Comparison of ENCODE assay signal across 18 cellular contexts in the genomic region with DNA sequence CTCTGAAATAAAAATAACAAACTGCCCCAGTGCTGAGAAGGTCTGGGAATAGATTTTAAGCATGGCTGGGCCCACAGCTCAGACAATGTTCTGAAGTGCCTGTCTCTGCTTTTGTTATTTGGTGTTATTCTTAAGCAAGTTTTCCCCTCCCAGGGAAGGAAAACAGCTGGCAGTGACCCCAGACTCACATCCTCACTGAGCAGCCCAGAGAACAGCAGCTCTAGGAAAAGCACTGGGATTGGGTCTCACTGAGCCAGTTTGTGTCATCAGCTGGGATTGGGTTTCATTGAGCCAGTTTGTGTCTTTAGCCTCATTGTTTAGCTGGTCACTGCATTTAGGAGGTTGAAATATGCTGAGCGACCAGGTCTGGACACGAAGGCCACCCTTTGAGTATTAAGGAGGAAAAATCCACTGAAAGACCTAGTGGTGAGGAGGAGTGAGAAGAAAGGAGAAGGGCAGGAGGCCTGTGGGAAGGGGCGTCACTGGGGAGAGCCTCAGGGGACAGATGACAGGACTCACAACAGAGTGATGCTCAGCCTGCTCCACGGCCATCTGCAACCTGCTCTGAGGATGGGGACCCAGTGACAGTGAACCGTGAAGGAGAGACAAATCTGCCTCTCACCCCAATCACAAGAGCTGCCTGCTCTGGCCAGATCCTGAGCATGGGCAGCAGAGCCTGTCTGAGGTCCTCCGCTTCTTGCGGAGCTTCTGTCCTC.
DNase-seq lines count a peak whose midpoint lies in the region; ATAC-seq lines count a peak whose summit lies in the region.
"Had no signal": no experiment of that assay in that cellular context is flagged by ENCODE, and none has a peak within 500 bp of the region (broad histone marks: within the 10 kb centered on the region; RNA-seq: fewer than 3 reads in every experiment).

No MANE protein-coding gene starts in this region.

- no peak overlapping the region for H3K4me2 ChIP-seq in GM23248 (ENCODE audit: unreplicated experiment)
- H3K4me2 ChIP-seq: A549 had no signal

- no peak overlapping the region for H3K27ac Mint-ChIP-seq in activated CD8-positive, alpha-beta memory T cell treated with anti-CD3 and anti-CD28 coated beads, Interleukin-2, amount 10 ng/mL, durations not matched to agents 7 days and 5 days
- H3K27ac Mint-ChIP-seq: CD8-positive, alpha-beta T cell; memory B cell; stimulated activated effector memory CD8-positive, alpha-beta T cell treated with anti-CD3 and anti-CD28 coated beads, Interleukin-12 subunit alpha, Interleukin-12 subunit beta, amount 100 ng/mL, for 72 hours had no signal

- no peaks in the 10 kb centered on the region for H4K20me1 ChIP-seq in GM23248 (ENCODE audit: insufficient read depth)

- 90 to 93% methylated on average over 7 of the region's 7 CpGs for WGBS in GM23248 (ENCODE audit: low coverage in 1 of 2, low lambda C conversion rate in 2 of 2, missing lambda C conversion rate in 2 of 2), 2 experiments

- peaks cover 4% of the 10 kb centered on the region for H3K36me3 Mint-ChIP-seq in activated CD8-positive, alpha-beta memory T cell treated with anti-CD3 and anti-CD28 coated beads, Interleukin-2, amount 10 ng/mL, durations not matched to agents 7 days and 5 days
- H3K36me3 Mint-ChIP-seq: CD8-positive, alpha-beta T cell; memory B cell; stimulated activated effector memory CD8-positive, alpha-beta T cell treated with anti-CD3 and anti-CD28 coated beads, Interleukin-12 subunit alpha, Interleukin-12 subunit beta, amount 100 ng/mL, for 72 hours had no signal

- H2AFZ ChIP-seq in GM23248: no peak overlapping the region

- H3K9ac ChIP-seq in GM23248: no peak overlapping the region

- H3K27me3 Mint-ChIP-seq in activated CD8-positive, alpha-beta memory T cell treated with anti-CD3 and anti-CD28 coated beads, Interleukin-2, amount 10 ng/mL, durations not matched to agents 7 days and 5 days: no peaks in the 10 kb centered on the region
- H3K27me3 Mint-ChIP-seq: central memory CD8-positive, alpha-beta T cell; memory B cell had no signal

- H3K4me3 Mint-ChIP-seq in activated CD8-positive, alpha-beta memory T cell treated with anti-CD3 and anti-CD28 coated beads, Interleukin-2, amount 10 ng/mL, durations not matched to agents 7 days and 5 days: no peak overlapping the region
- H3K4me3 Mint-ChIP-seq: CD8-positive, alpha-beta T cell; central memory CD8-positive, alpha-beta T cell; memory B cell; stimulated activated effector memory CD8-positive, alpha-beta T cell treated with anti-CD3 and anti-CD28 coated beads, Interleukin-12 subunit alpha, Interleukin-12 subunit beta, amount 100 ng/mL, for 72 hours had no signal

- H3K9me2 ChIP-seq in GM23248 (ENCODE audit: insufficient read depth): no peaks in the 10 kb centered on the region

- H3K27ac ChIP-seq in SJCRH30: peak overlapping the region; percentile 88
- no peak overlapping the region for H3K27ac ChIP-seq in GM23248
- H3K27ac ChIP-seq: epithelial cell of prostate had no signal

- CTCF ChIA-PET in activated CD8-positive, alpha-beta memory T cell treated with anti-CD3 and anti-CD28 coated beads, Interleukin-2, amount 10 ng/mL, durations not matched to agents 7 days and 5 days (lab: Charles Lee): interaction anchor here (0.9 to 2.0 kb wide), 4 partner anchors 9 to 427 kb away, joined by 3 to 8 read pairs (median 4); no protein-coding TSS in a partner anchor

- peak; percentile 31 for ATAC-seq in activated CD8-positive, alpha-beta memory T cell treated with anti-CD3 and anti-CD28 coated beads, Interleukin-2, amount 10 ng/mL, durations not matched to agents 7 days and 5 days
- ATAC-seq in left lobe of liver (no peak), GM18909 (IDR thresholded peaks at IDR 0.05; ENCODE audit: poor library complexity, unreplicated experiment) (no peak)
- ATAC-seq: A549; CD8-positive, alpha-beta T cell; stimulated activated effector memory CD8-positive, alpha-beta T cell treated with anti-CD3 and anti-CD28 coated beads, Interleukin-12 subunit alpha, Interleukin-12 subunit beta, amount 100 ng/mL, for 72 hours had no signal

- peaks cover 8% of the 10 kb centered on the region for H3K9me3 Mint-ChIP-seq in activated CD8-positive, alpha-beta memory T cell treated with anti-CD3 and anti-CD28 coated beads, Interleukin-2, amount 10 ng/mL, durations not matched to agents 7 days and 5 days (ENCODE audit: low read depth)
- H3K9me3 Mint-ChIP-seq: central memory CD8-positive, alpha-beta T cell; memory B cell had no signal

- H3K4me3 ChIP-seq in SJCRH30 (no peak overlapping the region), GM23248 (no peak overlapping the region)
- H3K4me3 ChIP-seq: A549 had no signal

- in situ Hi-C loops in GM23248 (cut with MboI): no loop called here

- H3K4me1 Mint-ChIP-seq in activated CD8-positive, alpha-beta memory T cell treated with anti-CD3 and anti-CD28 coated beads, Interleukin-2, amount 10 ng/mL, durations not matched to agents 7 days and 5 days: peaks cover 32% of the 10 kb centered on the region
- H3K4me1 Mint-ChIP-seq: central memory CD8-positive, alpha-beta T cell had no signal

- peaks cover 48% of the 10 kb centered on the region for H3K4me1 ChIP-seq in SJCRH30
- no peaks in the 10 kb centered on the region for H3K4me1 ChIP-seq in GM23248 (ENCODE audit: insufficient read depth)

- H3K36me3 ChIP-seq in SJCRH30 (no peaks in the 10 kb centered on the region), GM23248 (ENCODE audit: low read depth) (no peaks in the 10 kb centered on the region)

- H3K27me3 ChIP-seq in SJCRH30 (no peaks in the 10 kb centered on the region), GM23248 (replicated peaks; ENCODE audit: insufficient read depth) (no peaks in the 10 kb centered on the region)

- H3K9me3 ChIP-seq in SJCRH30 (replicated peaks): no peaks in the 10 kb centered on the region
- no peaks in the 10 kb centered on the region for H3K9me3 ChIP-seq in GM23248 (ENCODE audit: low read depth)

- H3F3A ChIP-seq in GM23248 (ENCODE audit: insufficient read depth): peaks cover 2% of the 10 kb centered on the region; the same call in 1 of the 2 replicates

- H3K79me2 ChIP-seq in GM23248 (ENCODE audit: insufficient read depth): no peaks in the 10 kb centered on the region

- DNase-seq in activated CD8-positive, alpha-beta memory T cell treated with anti-CD3 and anti-CD28 coated beads, Interleukin-2, amount 10 ng/mL, durations not matched to agents 7 days and 5 days: no peak
- no peak for DNase-seq in activated CD8-positive, alpha-beta memory T cell treated with anti-CD3 and anti-CD28 coated beads for 24 hours
- peak; percentile 50 to 84 for DNase-seq in SJCRH30
- peak; percentile 35 for DNase-seq in left lobe of liver (ENCODE audit: low spot score)
- DNase-seq in stimulated activated CD8-positive, alpha-beta memory T cell treated with anti-CD3 and anti-CD28 coated beads, Interleukin-4, amount 100 ng/mL, for 48 hours: peak; percentile 22
- no peak for DNase-seq in T1000 (lab: John Stamatoyannopoulos, UW)
- no peak for DNase-seq in GM23248
- DNase-seq: activated CD8-positive, alpha-beta memory T cell treated with anti-CD3 and anti-CD28 coated beads, Interleukin-2, amount 50 U/mL, for 48 hours; CD8-positive, alpha-beta T cell; GOT3; NCI-H1694; SW 1271 had no signal

Comparison
In these comparisons a context has a peak if more than half of its experiments do, and no peak if none do; other contexts are left out.
1. DNase-seq: peak in SJCRH30 (2 of 2), left lobe of liver (single experiment) and stimulated activated CD8-positive, alpha-beta memory T cell treated with anti-CD3 and anti-CD28 coated beads, Interleukin-4, amount 100 ng/mL, for 48 hours (single experiment); none in activated CD8-positive, alpha-beta memory T cell treated with anti-CD3 and anti-CD28 coated beads, Interleukin-2, amount 10 ng/mL, durations not matched to agents 7 days and 5 days (single experiment), activated CD8-positive, alpha-beta memory T cell treated with anti-CD3 and anti-CD28 coated beads for 24 hours (single experiment), T1000 (single experiment) and GM23248 (single experiment).